Comparison of ENCODE assay signal across 9 cellular contexts in the genomic region with DNA sequence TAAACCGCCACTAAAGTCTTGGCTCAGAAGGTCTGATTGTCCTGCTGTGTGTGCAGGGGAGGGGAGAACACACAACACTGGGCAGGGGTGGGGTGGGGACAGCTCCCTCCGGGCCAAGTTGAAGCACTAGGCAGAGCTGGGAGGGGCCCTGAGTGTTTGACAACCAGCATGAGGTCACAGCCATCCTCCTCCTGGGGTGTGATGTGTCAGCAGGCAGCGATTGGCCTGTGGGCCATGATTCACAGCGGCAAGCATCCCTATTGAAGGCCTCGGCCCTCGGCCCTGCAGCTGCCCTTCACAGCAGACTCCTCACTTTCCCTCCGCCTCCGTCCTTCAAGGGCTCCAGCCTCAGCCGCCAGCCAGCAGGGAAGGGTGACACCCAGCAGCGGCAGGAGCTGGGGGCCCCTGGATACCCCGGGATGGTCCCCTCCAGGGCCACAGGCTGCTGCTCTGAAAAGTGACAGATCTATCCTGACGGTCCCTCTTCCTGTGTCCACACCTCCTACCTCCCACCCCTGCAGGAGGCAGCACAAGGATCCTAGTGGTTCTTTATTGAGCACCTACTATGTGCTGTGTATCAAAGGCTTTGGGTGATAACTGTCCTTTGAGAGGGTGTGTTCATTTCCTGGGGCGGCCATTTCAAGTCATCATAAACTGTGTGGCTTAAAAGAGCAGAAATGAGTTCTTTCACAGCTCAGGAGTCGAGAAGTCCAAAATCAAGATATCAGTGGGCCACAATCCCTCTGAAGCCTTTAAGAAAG.
DNase-seq lines count a peak whose midpoint lies in the region; ATAC-seq and TF ChIP-seq lines count a peak whose summit lies in the region.
"Had no signal": no experiment of that assay in that cellular context is flagged by ENCODE, and none has a peak within 500 bp of the region (broad histone marks: within the 10 kb centered on the region; RNA-seq: fewer than 3 reads in every experiment).

No MANE protein-coding gene starts in this region.

- H3K4me1 ChIP-seq in lung (ENCODE audit: control insufficient read depth in 2 of 2, insufficient read depth in 2 of 2, low read length in 2 of 2) (no peaks in the 10 kb centered on the region), Karpas-422 (ENCODE audit: low read length) (no peaks in the 10 kb centered on the region)

- POLR2A ChIA-PET in BJ (lab: Charles Lee) (no interaction called here), MCF 10A (lab: Yijun Ruan, JAX) (interaction anchor here (0.5 to 7.3 kb wide), 16 partner anchors 7 to 595 kb away, joined by 3 to 196 read pairs (median 4); a partner anchor contains a TSS)

- no peaks in the 10 kb centered on the region for H3K79me2 ChIP-seq in Karpas-422 (ENCODE audit: low read length)

- H3K27me3 Mint-ChIP-seq in MCF 10A (ENCODE audit: insufficient read depth, unreplicated experiment): peaks cover 5% of the 10 kb centered on the region
- H3K27me3 Mint-ChIP-seq: activated naive CD4-positive, alpha-beta T cell treated with anti-CD3 and anti-CD28 coated beads, Interleukin-2, amount 50 U/mL, for 24 hours had no signal

- no peak overlapping the region for H3K4me2 ChIP-seq in Karpas-422 (ENCODE audit: low read depth, low read length, poor library complexity, severe bottlenecking)

- DNase-seq in BJ (ENCODE audit: low read depth) (peak; percentile 92), LoVo (ENCODE audit: low spot score) (peak; percentile 62), MCF 10A (ENCODE audit: unreplicated experiment) (peak; percentile 86), lung (ENCODE audit: low spot score) (peak; percentile 58), Karpas-422 (no peak), superior temporal gyrus (ENCODE audit: extremely low spot score) (no peak)
- DNase-seq in effector CD8-positive, alpha-beta T cell (lab: John Stamatoyannopoulos, UW): no peak

- no peaks in the 10 kb centered on the region for H4K20me1 ChIP-seq in Karpas-422 (ENCODE audit: insufficient read depth, low read depth, low read length)

- H2AFZ ChIP-seq in Karpas-422 (ENCODE audit: low read length): no peak overlapping the region

- no peak overlapping the region for H3K4me3 ChIP-seq in BJ (ENCODE audit: low read depth, low read length)
- H3K4me3 ChIP-seq in lung: no peak overlapping the region
- no peak overlapping the region for H3K4me3 ChIP-seq in Karpas-422 (ENCODE audit: low read length)

- H3K36me3 ChIP-seq in BJ (ENCODE audit: control insufficient read depth, insufficient read depth, low read length) (no peaks in the 10 kb centered on the region), lung (ENCODE audit: control insufficient read depth in 2 of 2, insufficient read depth in 2 of 2, low read length in 2 of 2) (no peaks in the 10 kb centered on the region), Karpas-422 (ENCODE audit: insufficient read depth, low read length) (no peaks in the 10 kb centered on the region)

- H3K27ac ChIP-seq in lung (ENCODE audit: low read depth in 1 of 2, low read length in 1 of 2): no peak overlapping the region
- no peak overlapping the region for H3K27ac ChIP-seq in Karpas-422 (ENCODE audit: low read length)

- no peaks in the 10 kb centered on the region for H3K36me3 Mint-ChIP-seq in MCF 10A (ENCODE audit: insufficient read depth, unreplicated experiment)
- H3K36me3 Mint-ChIP-seq: activated naive CD4-positive, alpha-beta T cell treated with anti-CD3 and anti-CD28 coated beads, Interleukin-2, amount 50 U/mL, for 24 hours had no signal

- H3K9me2 ChIP-seq in Karpas-422 (replicated peaks; ENCODE audit: insufficient read depth, low read length): no peaks in the 10 kb centered on the region

- WGBS in lung, 2 donors: 46 to 53% methylated on average over 14 of the region's 14 CpGs

- H3K9me3 ChIP-seq in lung (ENCODE audit: control insufficient read depth in 2 of 2, insufficient read depth in 1 of 2, low read length in 1 of 2): no peaks in the 10 kb centered on the region
- H3K9me3 ChIP-seq in Karpas-422 (ENCODE audit: low read length): no peaks in the 10 kb centered on the region

- peaks cover 8% of the 10 kb centered on the region for H3K4me1 Mint-ChIP-seq in MCF 10A (ENCODE audit: insufficient read depth, unreplicated experiment)
- H3K4me1 Mint-ChIP-seq: activated naive CD4-positive, alpha-beta T cell treated with anti-CD3 and anti-CD28 coated beads, Interleukin-2, amount 50 U/mL, for 24 hours had no signal

- H3K27me3 ChIP-seq in BJ (ENCODE audit: control insufficient read depth, insufficient read depth, low read length) (peaks cover 2% of the 10 kb centered on the region; the same call in 1 of the 2 replicates), lung (ENCODE audit: control insufficient read depth, insufficient read depth) (no peaks in the 10 kb centered on the region), Karpas-422 (ENCODE audit: low read length) (no peaks in the 10 kb centered on the region)

- peak; percentile 76 for ATAC-seq in lung (ENCODE audit: insufficient read depth, low FRiP score)
- no peak for ATAC-seq in GM21717 (IDR thresholded peaks at IDR 0.05; ENCODE audit: unreplicated experiment)

- CTCF ChIA-PET in BJ (lab: Yijun Ruan, JAX) (interaction anchor here (0.8 to 3.9 kb wide), 10 partner anchors 13 to 362 kb away, joined by 3 to 20 read pairs (median 4); a partner anchor contains a TSS), MCF 10A (lab: Yijun Ruan, JAX) (interaction anchor here (1.2 kb wide), 2 partner anchors 28 to 181 kb away, joined by 4 read pairs; no protein-coding TSS in a partner anchor)

- TF ChIP-seq CTCF in BJ (IDR thresholded peaks at IDR 0.05; ENCODE audit: insufficient read depth, low read depth, low read length) (no peak), MCF 10A (IDR thresholded peaks at IDR 0.05; ENCODE audit: unreplicated experiment) (no peak), lung (IDR thresholded peaks at IDR 0.05; ENCODE audit: control extremely low read depth, extremely low read depth) (no peak)

- intact Hi-C loops in MCF 10A (cut with micrococcal nuclease): loop anchor here (5.0 kb wide), 1 partner anchor 181 kb away; a partner anchor contains a TSS

- no peak overlapping the region for H3K4me3 Mint-ChIP-seq in MCF 10A (ENCODE audit: unreplicated experiment)
- H3K4me3 Mint-ChIP-seq: activated naive CD4-positive, alpha-beta T cell treated with anti-CD3 and anti-CD28 coated beads, Interleukin-2, amount 50 U/mL, for 24 hours had no signal

- no peak overlapping the region for H3K9ac ChIP-seq in Karpas-422 (ENCODE audit: low read length)

- peak overlapping the region; percentile 55 for H3K27ac Mint-ChIP-seq in MCF 10A (ENCODE audit: low read depth, unreplicated experiment)
- H3K27ac Mint-ChIP-seq: activated naive CD4-positive, alpha-beta T cell treated with anti-CD3 and anti-CD28 coated beads, Interleukin-2, amount 50 U/mL, for 24 hours had no signal

- BruUV-seq in MCF 10A (replicated peaks; lab: Mats Ljungman, UMichigan): no TSS peak

- no peaks in the 10 kb centered on the region for H3K9me3 Mint-ChIP-seq in MCF 10A (ENCODE audit: unreplicated experiment)
- H3K9me3 Mint-ChIP-seq: activated naive CD4-positive, alpha-beta T cell treated with anti-CD3 and anti-CD28 coated beads, Interleukin-2, amount 50 U/mL, for 24 hours had no signal

Comparison
In these comparisons a context has a peak if more than half of its experiments do, and no peak if none do; other contexts are left out.
1. DNase-seq: peak in BJ (single experiment), LoVo (single experiment), MCF 10A (single experiment) and lung (single experiment); none in Karpas-422 (single experiment), effector CD8-positive, alpha-beta T cell (single experiment) and superior temporal gyrus (single experiment).